Comparison of ENCODE assay signal across 16 cellular contexts in genomic region chr14:44995770-44996294, GRCh38. TPM values are rescaled to one million over a fixed set of nuclear protein-coding genes. Genes with fewer than 3 reads are reported as not detected.
DNase-seq lines count a peak whose midpoint lies in the region; ATAC-seq and TF ChIP-seq lines count a peak whose summit lies in the region.
"Had no signal": no experiment of that assay in that cellular context is flagged by ENCODE, and none has a peak within 500 bp of the region (broad histone marks: within the 10 kb centered on the region; RNA-seq: fewer than 3 reads in every experiment).

No MANE protein-coding gene starts in this region.

- no peak for TF ChIP-seq POLR2A in gastroesophageal sphincter (IDR thresholded peaks at IDR 0.05)

- H3K4me1 ChIP-seq in gastroesophageal sphincter, result no peaks in the 10 kb centered on the region
- H3K4me1 ChIP-seq: BLaER1 had no signal

- in situ Hi-C loops in ACHN (cut with HindIII; ENCODE audit: low pct_ligation_motif_present, low pct_unique_long_range_greater_than_20kb, low sequenced_read_pairs), result no loop called here

- no peak overlapping the region for H3K27ac Mint-ChIP-seq in activated naive CD8-positive, alpha-beta T cell treated with anti-CD3 and anti-CD28 coated beads for 36 hours

- no peaks in the 10 kb centered on the region for H3K9me3 ChIP-seq in gastroesophageal sphincter
- H3K9me3 ChIP-seq: BLaER1 had no signal

- no peaks in the 10 kb centered on the region for H3K9me3 Mint-ChIP-seq in activated naive CD8-positive, alpha-beta T cell treated with anti-CD3 and anti-CD28 coated beads for 36 hours
- H3K9me3 Mint-ChIP-seq: CD4-positive, alpha-beta memory T cell had no signal

- 49 to 69% methylated on average over 4 of the region's 4 CpGs for WGBS in gastroesophageal sphincter (ENCODE audit: low coverage in 1 of 2), 2 donors

- TF ChIP-seq CTCF in LNCaP clone FGC (IDR thresholded peaks at IDR 0.05; ENCODE audit: control insufficient read depth, extremely low read depth, insufficient read depth) (no peak), gastroesophageal sphincter (IDR thresholded peaks at IDR 0.05) (no peak)

- H3K4me3 ChIP-seq in LNCaP clone FGC (ENCODE audit: low read depth, low read length) (no peak overlapping the region), gastroesophageal sphincter (no peak overlapping the region)
- H3K4me3 ChIP-seq: BLaER1 had no signal

- DNase-seq in ACHN (peak; percentile 13), LNCaP clone FGC (ENCODE audit: low read depth) (peak; percentile 92), medulla oblongata (ENCODE audit: extremely low spot score) (peak; percentile 19), glomerular visceral epithelial cell (ENCODE audit: extremely low spot score) (no peak)
- DNase-seq in activated naive CD8-positive, alpha-beta T cell treated with anti-CD3 and anti-CD28 coated beads for 36 hours, result no peak
- DNase-seq: CD4-positive, alpha-beta memory T cell; KG1; NCI-H1417 treated with DMSO at 0.1 percent for 48 hours; NCI-H187 treated with DMSO at 0.1 percent for 48 hours; NCI-H2227 treated with DMSO at 0.1 percent for 48 hours; NCI-H524 treated with DMSO at 0.1 percent for 48 hours had no signal

- no peaks in the 10 kb centered on the region for H3K27me3 Mint-ChIP-seq in activated naive CD8-positive, alpha-beta T cell treated with anti-CD3 and anti-CD28 coated beads for 36 hours
- H3K27me3 Mint-ChIP-seq: CD4-positive, alpha-beta memory T cell had no signal

- H3K27me3 ChIP-seq in gastroesophageal sphincter, result no peaks in the 10 kb centered on the region
- H3K27me3 ChIP-seq: BLaER1 had no signal

- no peaks in the 10 kb centered on the region for H3K4me1 Mint-ChIP-seq in activated naive CD8-positive, alpha-beta T cell treated with anti-CD3 and anti-CD28 coated beads for 36 hours

- no peak for TF ChIP-seq EP300 in gastroesophageal sphincter (IDR thresholded peaks at IDR 0.05)

- H3K27ac ChIP-seq in cingulate gyrus (ENCODE audit: low read depth, low read length), result peak overlapping the region; percentile 91
- no peak overlapping the region for H3K27ac ChIP-seq in gastroesophageal sphincter
- H3K27ac ChIP-seq: BLaER1 had no signal

- H3K4me3 Mint-ChIP-seq in activated naive CD8-positive, alpha-beta T cell treated with anti-CD3 and anti-CD28 coated beads for 36 hours, result no peak overlapping the region
- H3K4me3 Mint-ChIP-seq: CD4-positive, alpha-beta memory T cell had no signal

- ATAC-seq in GM18909 (IDR thresholded peaks at IDR 0.05; ENCODE audit: poor library complexity, unreplicated experiment) (no peak), gastroesophageal sphincter (no peak)
- ATAC-seq: Panc1 had no signal

- H3K36me3 ChIP-seq in gastroesophageal sphincter, result peaks cover 3 to 29% of the 10 kb centered on the region in 2 donors

- peaks cover 14% of the 10 kb centered on the region for H3K36me3 Mint-ChIP-seq in activated naive CD8-positive, alpha-beta T cell treated with anti-CD3 and anti-CD28 coated beads for 36 hours

RNA-seq across cellular contexts. Expression of gene TOGARAM1, which starts 33.8 kb away (rescaled TPM):
- 1 to 10 TPM; 6.2 to 7.5 TPM for total RNA-seq in activated naive CD8-positive, alpha-beta T cell treated with anti-CD3 and anti-CD28 coated beads for 36 hours
- 10 to 100 TPM; 12.0 to 21.2 (median 20.0) TPM for total RNA-seq in gastroesophageal sphincter

RNA-seq across cellular contexts. Expression of gene KLHL28, which starts 34.1 kb away (rescaled TPM):
- total RNA-seq in activated naive CD8-positive, alpha-beta T cell treated with anti-CD3 and anti-CD28 coated beads for 36 hours, result 10 to 100 TPM in 1 of 2 experiments, 1 to 10 TPM in 1; 9.7 to 11.0 TPM
- 10 to 100 TPM in 3 of 4 donors, 1 to 10 TPM in 1; 10.0 to 12.6 (median 11.0) TPM for total RNA-seq in gastroesophageal sphincter

Comparison
In these comparisons a context has a peak if more than half of its experiments do, and no peak if none do; other contexts are left out.
1. DNase-seq: peak in ACHN (single experiment), LNCaP clone FGC (single experiment) and medulla oblongata (single experiment); none in activated naive CD8-positive, alpha-beta T cell treated with anti-CD3 and anti-CD28 coated beads for 36 hours (single experiment) and glomerular visceral epithelial cell (single experiment).